1 cellular context compared by ENCODE assay signal in genomic region chr1:32341975-32342374, GRCh38.
TF ChIP-seq lines count a peak whose summit lies in the region.

No MANE protein-coding gene starts in this region.

TF ChIP-seq in GM12878, 131 proteins besides CTCF, POLR2A, EP300 and RAD21:
- TF ChIP-seq ATF7 (IDR thresholded peaks at IDR 0.05; ENCODE audit: low read depth) (0 out of 2 replicates have a peak, but pooled peaks have one; percentile 27), RELB (IDR thresholded peaks at IDR 0.05; ENCODE audit: low read depth) (peak; percentile 54; the same call in 1 of the 2 replicates), MLLT1 (IDR thresholded peaks at IDR 0.05) (peak; percentile 86; the same call in 1 of the 2 replicates), EED (IDR thresholded peaks at IDR 0.05; ENCODE audit: low read depth) (peak; percentile 31; the same call in 1 of the 2 replicates), IKZF1 (conservative IDR thresholded peaks at IDR 0.05) (peak; percentile 67), IKZF2 (IDR thresholded peaks at IDR 0.05) (peak in 1 of 2 experiments; percentile 52; a peak in 2 of 4 replicates)
